ENCODE assay signal across 31 cellular contexts in the genomic region with DNA sequence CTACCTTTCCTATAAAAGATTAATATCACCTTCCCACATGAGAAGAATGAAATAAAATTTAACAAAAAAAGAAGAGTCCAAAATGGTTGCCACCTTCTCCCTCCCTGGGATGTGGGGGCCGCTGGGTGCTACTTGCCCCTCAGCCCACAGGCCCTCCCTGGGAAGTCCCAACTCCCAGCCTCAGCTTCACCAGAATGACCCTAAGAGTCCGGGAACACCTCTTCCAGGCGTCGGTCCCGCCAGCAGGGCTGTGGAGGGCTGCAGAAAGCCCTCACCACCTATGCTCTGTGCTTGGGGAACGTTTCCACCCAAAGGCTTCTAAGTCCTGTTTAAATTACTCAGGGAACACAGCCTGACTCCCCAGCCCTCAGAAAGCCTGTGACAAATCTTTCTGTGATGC.
"Had no signal": no experiment of that assay in that cellular context is flagged by ENCODE, and none has a peak within 500 bp of the region (broad histone marks: within the 10 kb centered on the region; RNA-seq: fewer than 3 reads in every experiment).

No MANE protein-coding gene starts in this region.

- H3K4me1 ChIP-seq: ascending aorta, breast epithelium, foreskin keratinocyte, gastrocnemius medialis had no signal

- H3K4me3 Mint-ChIP-seq: activated CD4-positive, alpha-beta memory T cell treated with anti-CD3 and anti-CD28 coated beads for 36 hours; activated CD4-positive, alpha-beta T cell treated with anti-CD3 and anti-CD28 coated beads for 36 hours; activated CD4-positive, alpha-beta T cell treated with anti-CD3 and anti-CD28 coated beads, Interleukin-2, amount 10 ng/mL, durations not matched to agents 24 days and 14 days; activated CD8-positive, alpha-beta T cell treated with anti-CD3 and anti-CD28 coated beads, Interleukin-2, amount 10 ng/mL, durations not matched to agents 7 days and 5 days; activated naive CD4-positive, alpha-beta T cell treated with anti-CD3 and anti-CD28 coated beads, Interleukin-2, amount 10 ng/mL, durations not matched to agents 7 days and 5 days; activated naive CD8-positive, alpha-beta T cell treated with anti-CD3 and anti-CD28 coated beads, Interleukin-2, amount 10 ng/mL, durations not matched to agents 7 days and 5 days; activated T-cell treated with anti-CD3 and anti-CD28 coated beads, Interleukin-2, amount 50 U/mL, for 24 hours; activated T-cell treated with anti-CD3 and anti-CD28 coated beads, Interleukin-2, amount 50 U/mL, for 72 hours; brain; dendritic cell treated with granulocyte-macrophage colony-stimulating factor and Interleukin-4, amounts not matched to agents 40 ng/mL and 50 ng/mL, for 4 days had no signal

- H3K9me3 ChIP-seq: ascending aorta, breast epithelium, esophagus muscularis mucosa, gastrocnemius medialis, heart right ventricle had no signal

- H3K36me3 Mint-ChIP-seq: activated CD4-positive, alpha-beta memory T cell treated with anti-CD3 and anti-CD28 coated beads for 36 hours; activated naive CD4-positive, alpha-beta T cell treated with anti-CD3 and anti-CD28 coated beads, Interleukin-2, amount 10 ng/mL, durations not matched to agents 7 days and 5 days; activated naive CD4-positive, alpha-beta T cell treated with anti-CD3 and anti-CD28 coated beads, Interleukin-2, amount 50 U/mL, for 72 hours; activated naive CD8-positive, alpha-beta T cell treated with anti-CD3 and anti-CD28 coated beads, Interleukin-2, amount 10 ng/mL, durations not matched to agents 7 days and 5 days; brain had no signal

- H3K27ac Mint-ChIP-seq: activated CD4-positive, alpha-beta memory T cell treated with anti-CD3 and anti-CD28 coated beads for 36 hours; activated CD4-positive, alpha-beta T cell treated with anti-CD3 and anti-CD28 coated beads for 36 hours; activated CD4-positive, alpha-beta T cell treated with anti-CD3 and anti-CD28 coated beads, Interleukin-2, amount 10 ng/mL, durations not matched to agents 24 days and 14 days; activated CD8-positive, alpha-beta T cell treated with anti-CD3 and anti-CD28 coated beads, Interleukin-2, amount 10 ng/mL, durations not matched to agents 7 days and 5 days; activated naive CD4-positive, alpha-beta T cell treated with anti-CD3 and anti-CD28 coated beads, Interleukin-2, amount 10 ng/mL, durations not matched to agents 7 days and 5 days; activated naive CD4-positive, alpha-beta T cell treated with anti-CD3 and anti-CD28 coated beads, Interleukin-2, amount 50 U/mL, for 72 hours; activated naive CD8-positive, alpha-beta T cell treated with anti-CD3 and anti-CD28 coated beads, Interleukin-2, amount 10 ng/mL, durations not matched to agents 7 days and 5 days; activated T-cell treated with anti-CD3 and anti-CD28 coated beads, Interleukin-2, amount 50 U/mL, for 24 hours; activated T-cell treated with anti-CD3 and anti-CD28 coated beads, Interleukin-2, amount 50 U/mL, for 72 hours; dendritic cell treated with granulocyte-macrophage colony-stimulating factor and Interleukin-4, amounts not matched to agents 40 ng/mL and 50 ng/mL, for 4 days had no signal

- H3K27me3 ChIP-seq: ascending aorta, breast epithelium, cardiac muscle cell, dorsolateral prefrontal cortex, esophagus muscularis mucosa, foreskin keratinocyte, gastrocnemius medialis, heart right ventricle had no signal

- H3K36me3 ChIP-seq: ascending aorta, breast epithelium, gastrocnemius medialis had no signal

- H3K4me1 Mint-ChIP-seq: activated CD4-positive, alpha-beta T cell treated with anti-CD3 and anti-CD28 coated beads for 36 hours; activated CD4-positive, alpha-beta T cell treated with anti-CD3 and anti-CD28 coated beads, Interleukin-2, amount 10 ng/mL, durations not matched to agents 24 days and 14 days; activated naive CD4-positive, alpha-beta T cell treated with anti-CD3 and anti-CD28 coated beads, Interleukin-2, amount 10 ng/mL, durations not matched to agents 7 days and 5 days; activated naive CD8-positive, alpha-beta T cell treated with anti-CD3 and anti-CD28 coated beads, Interleukin-2, amount 10 ng/mL, durations not matched to agents 7 days and 5 days had no signal

- H3K27ac ChIP-seq: ascending aorta, breast epithelium, cardiac muscle cell, coronary artery, esophagus muscularis mucosa, foreskin keratinocyte, gastrocnemius medialis, heart right ventricle had no signal

- H3K9me3 Mint-ChIP-seq: activated CD4-positive, alpha-beta memory T cell treated with anti-CD3 and anti-CD28 coated beads for 36 hours; activated CD4-positive, alpha-beta T cell treated with anti-CD3 and anti-CD28 coated beads, Interleukin-2, amount 10 ng/mL, durations not matched to agents 24 days and 14 days; activated naive CD4-positive, alpha-beta T cell treated with anti-CD3 and anti-CD28 coated beads, Interleukin-2, amount 10 ng/mL, durations not matched to agents 7 days and 5 days; activated naive CD4-positive, alpha-beta T cell treated with anti-CD3 and anti-CD28 coated beads, Interleukin-2, amount 50 U/mL, for 72 hours; activated naive CD8-positive, alpha-beta T cell treated with anti-CD3 and anti-CD28 coated beads, Interleukin-2, amount 10 ng/mL, durations not matched to agents 7 days and 5 days; activated T-cell treated with anti-CD3 and anti-CD28 coated beads, Interleukin-2, amount 50 U/mL, for 24 hours; activated T-cell treated with anti-CD3 and anti-CD28 coated beads, Interleukin-2, amount 50 U/mL, for 72 hours; brain; dendritic cell treated with granulocyte-macrophage colony-stimulating factor and Interleukin-4, amounts not matched to agents 40 ng/mL and 50 ng/mL, for 4 days had no signal

- ATAC-seq: activated CD4-positive, alpha-beta T cell treated with anti-CD3 and anti-CD28 coated beads for 36 hours; activated CD8-positive, alpha-beta T cell treated with anti-CD3 and anti-CD28 coated beads, Interleukin-2, amount 10 ng/mL, durations not matched to agents 7 days and 5 days; activated naive CD4-positive, alpha-beta T cell treated with anti-CD3 and anti-CD28 coated beads, Interleukin-2, amount 50 U/mL, for 72 hours; activated T-cell treated with anti-CD3 and anti-CD28 coated beads, Interleukin-2, amount 50 U/mL, for 72 hours; foreskin keratinocyte; gastrocnemius medialis; heart right ventricle had no signal

- DNase-seq: activated CD4-positive, alpha-beta memory T cell treated with anti-CD3 and anti-CD28 coated beads for 36 hours; activated CD4-positive, alpha-beta T cell treated with anti-CD3 and anti-CD28 coated beads for 36 hours; activated CD4-positive, alpha-beta T cell treated with anti-CD3 and anti-CD28 coated beads, Interleukin-2, amount 10 ng/mL, durations not matched to agents 24 days and 14 days; activated CD4-positive, CD25-positive, alpha-beta regulatory T cell; activated CD4-positive, CD25-positive, alpha-beta regulatory T cell treated with anti-CD3 and anti-CD28 coated beads, Interleukin-2, amount 50 U/mL, for 72 hours; activated CD8-positive, alpha-beta memory T cell treated with anti-CD3 and anti-CD28 coated beads, Interleukin-2, amount 50 U/mL, for 48 hours; activated CD8-positive, alpha-beta T cell treated with anti-CD3 and anti-CD28 coated beads, Interleukin-2, amount 10 ng/mL, durations not matched to agents 7 days and 5 days; activated gamma-delta T cell; activated naive CD4-positive, alpha-beta T cell; activated naive CD8-positive, alpha-beta T cell treated with anti-CD3 and anti-CD28 coated beads, Interleukin-2, amount 10 ng/mL, durations not matched to agents 7 days and 5 days; activated T-cell treated with anti-CD3 and anti-CD28 coated beads for 4 hours; activated T-cell treated with anti-CD3 and anti-CD28 coated beads, Interleukin-2, amount 50 U/mL, for 24 hours; activated T-cell treated with anti-CD3 and anti-CD28 coated beads, Interleukin-2, amount 50 U/mL, for 72 hours; central memory CD4-positive, alpha-beta T cell; cerebellar nuclear complex; dorsolateral prefrontal cortex; effector memory CD4-positive, alpha-beta T cell; erythroblast; foreskin keratinocyte; gastrocnemius medialis; heart right ventricle; T-helper 2 cell had no signal

- H3K4me3 ChIP-seq: ascending aorta, breast epithelium, cardiac muscle cell, coronary artery, dorsolateral prefrontal cortex, esophagus muscularis mucosa, gastrocnemius medialis, heart right ventricle had no signal

- H3K27me3 Mint-ChIP-seq: activated CD4-positive, alpha-beta memory T cell treated with anti-CD3 and anti-CD28 coated beads for 36 hours; activated CD4-positive, alpha-beta T cell treated with anti-CD3 and anti-CD28 coated beads for 36 hours; activated CD4-positive, alpha-beta T cell treated with anti-CD3 and anti-CD28 coated beads, Interleukin-2, amount 10 ng/mL, durations not matched to agents 24 days and 14 days; activated naive CD8-positive, alpha-beta T cell treated with anti-CD3 and anti-CD28 coated beads, Interleukin-2, amount 10 ng/mL, durations not matched to agents 7 days and 5 days; activated T-cell treated with anti-CD3 and anti-CD28 coated beads, Interleukin-2, amount 50 U/mL, for 24 hours; brain; dendritic cell treated with granulocyte-macrophage colony-stimulating factor and Interleukin-4, amounts not matched to agents 40 ng/mL and 50 ng/mL, for 4 days had no signal
